27 cellular contexts compared by ENCODE assay signal in the genomic region with DNA sequence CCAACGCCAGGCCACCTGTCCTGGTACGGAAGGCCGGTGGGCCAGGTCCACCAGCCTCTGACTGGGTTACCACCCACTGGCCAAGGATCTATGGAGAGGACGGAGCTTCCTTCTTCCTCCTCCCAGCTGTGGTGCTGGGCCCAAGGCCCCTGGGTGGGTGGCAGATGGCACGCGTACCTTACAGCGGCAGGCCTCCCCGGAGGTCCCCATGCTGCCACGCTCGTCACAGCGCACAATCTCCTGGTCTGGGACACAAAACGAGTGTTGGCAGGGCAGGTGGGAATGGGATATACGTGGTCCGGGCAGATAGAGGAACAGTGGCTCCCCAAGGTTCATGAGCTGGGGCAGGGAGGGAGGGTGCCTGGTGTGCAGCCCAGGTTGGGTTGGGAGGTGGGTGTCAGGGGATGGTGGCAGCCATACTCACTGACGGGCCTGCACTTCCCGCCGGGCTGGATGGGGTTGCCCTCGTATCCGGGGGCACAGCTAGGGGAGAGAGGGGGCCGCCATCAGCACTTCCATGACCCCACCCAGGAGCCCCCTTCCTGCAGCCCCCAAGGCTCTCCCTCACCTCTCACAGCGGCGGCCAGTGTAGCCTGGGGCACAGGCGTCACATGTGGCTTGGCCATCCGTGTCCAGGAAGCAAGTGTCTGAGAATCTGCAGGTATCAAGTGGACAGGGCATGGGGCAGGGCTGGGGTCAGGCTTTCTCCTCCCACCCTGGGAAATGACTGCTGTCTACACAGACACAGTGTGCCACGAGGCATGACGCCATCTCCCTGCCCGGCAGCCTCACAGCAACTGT. TPM values are rescaled to one million over a fixed set of nuclear protein-coding genes. Genes with fewer than 3 reads are reported as not detected.
DNase-seq lines count a peak whose midpoint lies in the region; ATAC-seq, FAIRE-seq and TF ChIP-seq lines count a peak whose summit lies in the region.
"Had no signal": no experiment of that assay in that cellular context is flagged by ENCODE, and none has a peak within 500 bp of the region (broad histone marks: within the 10 kb centered on the region; RNA-seq: fewer than 3 reads in every experiment).

No MANE protein-coding gene starts in this region.

- H3K36me3 ChIP-seq in left ventricle myocardium inferior (peaks cover 87% of the 10 kb centered on the region), esophagus muscularis mucosa (peaks cover 83 to 100% (median 99%) of the 10 kb centered on the region in 4 donors), spleen (peaks cover 0 to 87% (median 40%) of the 10 kb centered on the region in 6 donors)

- H3K4me1 ChIP-seq in left ventricle myocardium inferior (peaks cover 27% of the 10 kb centered on the region), esophagus muscularis mucosa (peaks cover 0 to 23% (median 6%) of the 10 kb centered on the region in 4 donors), spleen (no peaks in the 10 kb centered on the region)
- H3K4me1 ChIP-seq: A549; BLaER1 treated with 17β-estradiol and CSF1 and Interleukin-3, amounts not matched to agents 10 nM and 100 nM; Caco-2 had no signal

- no peak for TF ChIP-seq EP300 in esophagus muscularis mucosa (IDR thresholded peaks at IDR 0.05)

- 95% methylated on average over 11 of the region's 27 CpGs for WGBS in esophagus muscularis mucosa
- WGBS in spleen, 5 donors: 87 to 95% (median 89%) methylated on average over 24 to 27 of the region's 27 CpGs

- intact Hi-C loops in left ventricle myocardium inferior (cut with micrococcal nuclease): no loop called here
- intact Hi-C loops in left ventricle myocardium superior (cut with micrococcal nuclease): no loop called here
- intact Hi-C loops in esophagus muscularis mucosa (cut with DNase I): no loop called here
- intact Hi-C loops in spleen (cut with DNase I; ENCODE audit: low total_unique reads): no loop called here

- H3K4me3 ChIP-seq in left ventricle myocardium inferior (no peak overlapping the region), esophagus muscularis mucosa (no peak overlapping the region), spleen (no peak overlapping the region)
- H3K4me3 ChIP-seq: A549; BLaER1 treated with 17β-estradiol and CSF1 and Interleukin-3, amounts not matched to agents 10 nM and 100 nM; GM12878 had no signal

- ATAC-seq in left ventricle myocardium superior: no peak
- no peak for ATAC-seq in GM19023 (IDR thresholded peaks at IDR 0.05; ENCODE audit: unreplicated experiment)
- ATAC-seq: A549; CD8-positive, alpha-beta T cell; GM12878 had no signal

- no peak for TF ChIP-seq POLR2A in esophagus muscularis mucosa (IDR thresholded peaks at IDR 0.05; ENCODE audit: low read depth)
- no peak for TF ChIP-seq POLR2A in spleen (IDR thresholded peaks at IDR 0.05)
- TF ChIP-seq POLR2A in GM12891 (IDR thresholded peaks at IDR 0.05; ENCODE audit: low read depth, low read length): no peak

- H3K9me3 ChIP-seq in left ventricle myocardium inferior (replicated peaks): no peaks in the 10 kb centered on the region
- no peaks in the 10 kb centered on the region for H3K9me3 ChIP-seq in esophagus muscularis mucosa
- H3K9me3 ChIP-seq in spleen: no peaks in the 10 kb centered on the region
- H3K9me3 ChIP-seq: A549; BLaER1 treated with 17β-estradiol and CSF1 and Interleukin-3, amounts not matched to agents 10 nM and 100 nM; Caco-2 had no signal

- DNase-seq in left ventricle myocardium inferior (no peak), left ventricle myocardium superior (no peak), esophagus muscularis mucosa (ENCODE audit: extremely low spot score) (no peak), left kidney (ENCODE audit: low read depth, low spot score) (peak; percentile 60), spleen (peak; percentile 60), OCI-M2 (lab: John Stamatoyannopoulos, UW; ENCODE audit: unreplicated experiment) (no peak), GM12891 (ENCODE audit: insufficient read length, low spot score) (no peak)
- DNase-seq: AML-193; Caco-2; Calu3; CD4-positive, alpha-beta T cell; CD8-positive, alpha-beta T cell; DMS153; DMS53; DMS79; DND-41; EL; GDM1 had no signal

- TF ChIP-seq CTCF in left ventricle myocardium inferior (IDR thresholded peaks at IDR 0.05; ENCODE audit: borderline replicate concordance) (no peak), esophagus muscularis mucosa (IDR thresholded peaks at IDR 0.05) (no peak), spleen (IDR thresholded peaks at IDR 0.05 in 8 of 11, conservative IDR thresholded peaks at IDR 0.05 in 3 of 11) (no peak)

- no peaks in the 10 kb centered on the region for H3K27me3 ChIP-seq in left ventricle myocardium inferior (ENCODE audit: low read depth)
- H3K27me3 ChIP-seq in esophagus muscularis mucosa: no peaks in the 10 kb centered on the region
- no peaks in the 10 kb centered on the region for H3K27me3 ChIP-seq in spleen (replicated peaks in 1 of 7)
- H3K27me3 ChIP-seq: BLaER1 treated with 17β-estradiol and CSF1 and Interleukin-3, amounts not matched to agents 10 nM and 100 nM had no signal

- H3K27ac ChIP-seq in left ventricle myocardium inferior (replicated peaks) (peak overlapping the region; percentile 67), esophagus muscularis mucosa (replicated peaks in 1 of 4) (peak overlapping the region in 3 of 4 donors; percentile 23 to 39 (median 34)), spleen (no peak overlapping the region)
- H3K27ac ChIP-seq: 22Rv1; A549; BLaER1 treated with 17β-estradiol and CSF1 and Interleukin-3, amounts not matched to agents 10 nM and 100 nM; C4-2B had no signal

- FAIRE-seq in GM12891 (lab: Jason Lieb, UNC): no peak
- FAIRE-seq: A549, D721Med, GM12878, GM18507, GM19239 had no signal

TF ChIP-seq in GM12891, 5 proteins besides CTCF, POLR2A, EP300 and RAD21:
- TF ChIP-seq SPI1 (IDR thresholded peaks at IDR 0.05; ENCODE audit: low read depth, low read length) (no peak), POLR2AphosphoS5 (IDR thresholded peaks at IDR 0.05; ENCODE audit: low read depth, low read length) (no peak), POU2F2 (IDR thresholded peaks at IDR 0.05; ENCODE audit: low read depth, low read length) (no peak), TAF1 (IDR thresholded peaks at IDR 0.05; ENCODE audit: low read depth, low read length) (no peak), PAX5 (IDR thresholded peaks at IDR 0.05; ENCODE audit: insufficient read depth, low read length, severe bottlenecking) (no peak)

RNA-seq across cellular contexts. Expression of gene HSPG2, which starts 58.9 kb away (rescaled TPM):
- total RNA-seq in left ventricle myocardium inferior (257 TPM), left ventricle myocardium superior (269 TPM), esophagus muscularis mucosa (1,000 to 10,000 TPM in 1 of 4 donors, 100 to 1,000 TPM in 3; 414 to 1,199 (median 595) TPM), spleen (100 to 1,000 TPM in 6 of 7 donors, 10 to 100 TPM in 1; 69.7 to 395 (median 178) TPM)
- polyA plus RNA-seq in spleen: 10 to 100 TPM; 14.4 to 63.5 (median 15.0) TPM
- polyA plus RNA-seq in GM12891 (2012; ENCODE audit: low read depth, missing spikeins): 5.2 TPM

Comparison
In these comparisons a context has a peak if more than half of its experiments do, and no peak if none do; other contexts are left out.
1. DNase-seq: peak in left kidney (single experiment) and spleen (single experiment); none in left ventricle myocardium inferior (single experiment), left ventricle myocardium superior (single experiment), esophagus muscularis mucosa (single experiment), OCI-M2 (single experiment) and GM12891 (single experiment).
2. H3K27ac ChIP-seq: peak in left ventricle myocardium inferior (single experiment) and esophagus muscularis mucosa (3 of 4); none in spleen (0 of 8).